Comparison of ENCODE assay signal across 17 cellular contexts in the genomic region with DNA sequence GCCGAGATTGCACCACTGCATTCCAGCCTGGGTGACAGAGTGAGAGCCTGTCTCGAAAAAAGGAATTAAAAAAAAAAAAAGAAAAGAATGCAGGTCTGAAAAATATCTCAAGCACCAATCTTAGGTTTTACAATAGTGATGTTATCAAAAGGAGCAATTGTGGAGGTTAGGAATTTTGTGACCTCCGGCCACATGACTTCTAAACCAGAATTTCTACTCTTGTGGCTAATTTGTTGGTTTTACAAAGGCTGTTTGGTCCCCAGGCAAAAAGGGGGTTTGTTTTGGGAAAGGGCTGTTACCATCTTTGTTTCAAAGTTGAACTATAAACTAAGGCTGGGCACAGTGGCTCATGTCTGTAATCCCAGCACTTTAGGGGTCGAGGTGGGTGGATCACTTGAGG.
"Had no signal": no experiment of that assay in that cellular context is flagged by ENCODE, and none has a peak within 500 bp of the region (broad histone marks: within the 10 kb centered on the region; RNA-seq: fewer than 3 reads in every experiment).

No MANE protein-coding gene starts in this region.

- H3K27me3 ChIP-seq: esophagus muscularis mucosa, gastrocnemius medialis, neutrophil, right atrium auricular region, tibial artery, upper lobe of right lung, vagina had no signal

- H3K4me1 ChIP-seq: heart right ventricle, right atrium auricular region, tibial artery, upper lobe of right lung, vagina had no signal

- H3K9me3 ChIP-seq: gastrocnemius medialis, neutrophil, right atrium auricular region, tibial artery, upper lobe of right lung, vagina had no signal

- H3K27ac ChIP-seq: epithelial cell of prostate, esophagus muscularis mucosa, heart right ventricle, neutrophil, right atrium auricular region, tibial artery, upper lobe of right lung, vagina had no signal

- DNase-seq: effector memory CD8-positive, alpha-beta T cell; gastrocnemius medialis; heart right ventricle; hypothalamus; kidney glomerular epithelial cell; naive thymus-derived CD4-positive, alpha-beta T cell; stimulated activated CD4-positive, alpha-beta T cell treated with anti-CD3 and anti-CD28 coated beads, Interleukin-15, amount 100 ng/mL, for 24 hours; stimulated activated CD4-positive, alpha-beta T cell treated with anti-CD3 and anti-CD28 coated beads, Interleukin-1b, Interleukin-23, amount 100 ng/mL, for 48 hours; stimulated activated CD4-positive, alpha-beta T cell treated with anti-CD3 and anti-CD28 coated beads, Interleukin-4, amount 100 ng/mL, for 24 hours; tibial artery; upper lobe of right lung had no signal

- H3K36me3 ChIP-seq: esophagus muscularis mucosa, gastrocnemius medialis, heart right ventricle, neutrophil, right atrium auricular region, tibial artery, upper lobe of right lung, vagina had no signal

- ATAC-seq: effector memory CD8-positive, alpha-beta T cell; gastrocnemius medialis; heart right ventricle; naive thymus-derived CD4-positive, alpha-beta T cell; stimulated activated memory B cell treated with anti-CD40 and anti-IgM and Interleukin-4, amounts not matched to agents 10 μg/mL and 1 μg/mL and 100 μg/mL, for 72 hours; upper lobe of right lung had no signal

- H3K4me3 ChIP-seq: esophagus muscularis mucosa, gastrocnemius medialis, heart right ventricle, right atrium auricular region, tibial artery, upper lobe of right lung, vagina had no signal
